Comparison of ENCODE assay signal across 8 cellular contexts in the genomic region with DNA sequence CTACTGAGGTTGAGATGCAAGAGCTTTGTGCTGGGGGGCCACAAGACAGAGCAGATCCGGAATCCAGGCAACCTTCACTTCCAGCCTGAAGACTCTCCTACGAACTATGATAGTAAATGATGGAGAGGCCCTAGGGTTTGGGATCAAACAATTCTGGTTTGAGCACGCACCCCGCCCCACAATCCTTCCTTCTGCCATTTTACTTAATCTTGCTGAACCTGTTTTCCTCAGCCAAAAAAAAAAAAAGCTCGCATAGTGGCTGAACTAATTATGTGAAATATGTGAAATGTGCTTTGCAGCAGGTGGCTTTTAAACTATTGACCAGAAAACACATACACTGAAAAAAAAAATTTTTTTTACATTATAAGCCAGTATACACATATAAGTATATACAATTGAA. TPM values are rescaled to one million over a fixed set of nuclear protein-coding genes. Genes with fewer than 3 reads are reported as not detected.
DNase-seq lines count a peak whose midpoint lies in the region; ATAC-seq and TF ChIP-seq lines count a peak whose summit lies in the region.

No MANE protein-coding gene starts in this region.

- POLR2A ChIA-PET in naive thymus-derived CD4-positive, alpha-beta T cell (lab: Charles Lee) = interaction anchor here (2.9 to 6.8 kb wide), 2 partner anchors 16 to 121 kb away, joined by 17 to 65 read pairs; a partner anchor contains a TSS

- DNase-seq in AG10803 (ENCODE audit: low read depth) = no peak
- no peak for DNase-seq in Jurkat, Clone E6-1 (ENCODE audit: low read depth, low spot score)
- no peak for DNase-seq in chondrocyte (ENCODE audit: low spot score)
- no peak for DNase-seq in naive thymus-derived CD4-positive, alpha-beta T cell
- no peak for DNase-seq in AG08395 (ENCODE audit: low spot score)
- no peak for DNase-seq in CD14-positive monocyte (ENCODE audit: low spot score)

- H3K9me3 ChIP-seq in naive thymus-derived CD4-positive, alpha-beta T cell (ENCODE audit: control insufficient read depth in 2 of 3, low read length in 3 of 3) = no peaks in the 10 kb centered on the region

- peaks cover 0 to 8% (median 0%) of the 10 kb centered on the region in 3 experiments for H3K36me3 ChIP-seq in naive thymus-derived CD4-positive, alpha-beta T cell (ENCODE audit: control insufficient read depth in 2 of 3, insufficient read depth in 3 of 3, low read length in 3 of 3)

- H3K4me3 Mint-ChIP-seq in chondrocyte (ENCODE audit: unreplicated experiment) = peak overlapping the region; percentile 99
- H3K4me3 Mint-ChIP-seq in naive thymus-derived CD4-positive, alpha-beta T cell = peak overlapping the region; percentile 62 to 100 (median 98)
- peak overlapping the region in 1 of 2 donors; percentile 99 for H3K4me3 Mint-ChIP-seq in CD14-positive monocyte

- H3K4me3 ChIP-seq in AG10803 (ENCODE audit: low read length) = peak overlapping the region; percentile 99
- H3K4me3 ChIP-seq in Jurkat, Clone E6-1 (ENCODE audit: low read length) = peak overlapping the region; percentile 91
- H3K4me3 ChIP-seq in naive thymus-derived CD4-positive, alpha-beta T cell (ENCODE audit: low read length) = peak overlapping the region; percentile 97

- no peaks in the 10 kb centered on the region for H3K27me3 Mint-ChIP-seq in chondrocyte (ENCODE audit: low read depth)
- no peaks in the 10 kb centered on the region for H3K27me3 Mint-ChIP-seq in naive thymus-derived CD4-positive, alpha-beta T cell
- H3K27me3 Mint-ChIP-seq in CD14-positive monocyte (ENCODE audit: low read depth in 3 of 3) = no peaks in the 10 kb centered on the region

- peak overlapping the region; percentile 88 for H3K27ac ChIP-seq in naive thymus-derived CD4-positive, alpha-beta T cell (ENCODE audit: low read depth, low read length)

- intact Hi-C loops in naive thymus-derived CD4-positive, alpha-beta T cell (cut with micrococcal nuclease) = loop anchor here (1.0 to 10.0 kb wide), 14 partner anchors 17 to 1513 kb away; a partner anchor contains a TSS
- intact Hi-C loops in CD14-positive monocyte (cut with micrococcal nuclease) = loop anchor here (2.0 to 5.0 kb wide), 2 partner anchors 17 to 66 kb away; a partner anchor contains a TSS

- TF ChIP-seq CTCF in AG10803 (conservative IDR thresholded peaks at IDR 0.05; ENCODE audit: low read length) = no peak
- TF ChIP-seq CTCF in chondrocyte (IDR thresholded peaks at IDR 0.05) = no peak
- TF ChIP-seq CTCF in CD14-positive monocyte (IDR thresholded peaks at IDR 0.05) = no peak

- peaks cover 5 to 15% of the 10 kb centered on the region in 2 donors for H3K4me1 ChIP-seq in naive thymus-derived CD4-positive, alpha-beta T cell (ENCODE audit: control insufficient read depth in 2 of 2, insufficient read depth in 2 of 2, low read length in 2 of 2)

- no peak for ATAC-seq in naive thymus-derived CD4-positive, alpha-beta T cell
- ATAC-seq in GM19397 (IDR thresholded peaks at IDR 0.05; ENCODE audit: unreplicated experiment) = no peak
- no peak for ATAC-seq in HG03565 (IDR thresholded peaks at IDR 0.05; ENCODE audit: unreplicated experiment)

- H3K36me3 Mint-ChIP-seq in chondrocyte (ENCODE audit: low read depth) (no peaks in the 10 kb centered on the region), CD14-positive monocyte (peaks cover 4 to 13% of the 10 kb centered on the region in 2 donors)
- H3K36me3 Mint-ChIP-seq in naive thymus-derived CD4-positive, alpha-beta T cell = peaks cover 0 to 10% (median 0%) of the 10 kb centered on the region in 5 donors

- H3K4me1 Mint-ChIP-seq in chondrocyte (ENCODE audit: low read depth) = peaks cover 30% of the 10 kb centered on the region
- H3K4me1 Mint-ChIP-seq in naive thymus-derived CD4-positive, alpha-beta T cell = peaks cover 20 to 41% (median 34%) of the 10 kb centered on the region in 7 donors
- H3K4me1 Mint-ChIP-seq in CD14-positive monocyte = peaks cover 21% of the 10 kb centered on the region

- CTCF ChIA-PET in naive thymus-derived CD4-positive, alpha-beta T cell (lab: Charles Lee) = no interaction called here

- H3K27me3 ChIP-seq in naive thymus-derived CD4-positive, alpha-beta T cell (ENCODE audit: control insufficient read depth in 2 of 2, insufficient read depth in 2 of 2, low read length in 2 of 2) = no peaks in the 10 kb centered on the region

- H3K9me3 Mint-ChIP-seq in chondrocyte (ENCODE audit: low read depth) (no peaks in the 10 kb centered on the region), CD14-positive monocyte (no peaks in the 10 kb centered on the region)
- H3K9me3 Mint-ChIP-seq in naive thymus-derived CD4-positive, alpha-beta T cell = peaks cover 0 to 4% (median 0%) of the 10 kb centered on the region in 11 donors

- H3K27ac Mint-ChIP-seq in chondrocyte (ENCODE audit: unreplicated experiment) (peak overlapping the region; percentile 100), CD14-positive monocyte (peak overlapping the region in 2 of 7 donors; percentile 42 to 99)
- H3K27ac Mint-ChIP-seq in naive thymus-derived CD4-positive, alpha-beta T cell = peak overlapping the region in 5 of 9 donors; percentile 38 to 99 (median 98)

RNA-seq across cellular contexts. Expression of a gene that starts 0.7 kb away (rescaled TPM):
- 31.9 TPM for polyA plus RNA-seq in Jurkat, Clone E6-1 (2012; ENCODE audit: insufficient read depth, insufficient read length)
- total RNA-seq in chondrocyte = 17.9 to 27.4 TPM (median 24.0 TPM) in 3 replicates
- 100 to 1,000 TPM in 2 of 5 experiments, 10 to 100 TPM in 3; 50.4 to 156 (median 95.6) TPM for total RNA-seq in naive thymus-derived CD4-positive, alpha-beta T cell
- polyA plus RNA-seq in naive thymus-derived CD4-positive, alpha-beta T cell = 10 to 100 TPM; 52.3 to 76.1 TPM
- polyA plus RNA-seq in CD14-positive monocyte = 10 to 100 TPM; 19.1 to 24.0 TPM

RNA-seq across cellular contexts. Expression of a gene that starts 17.0 kb away (rescaled TPM):
- polyA plus RNA-seq in Jurkat, Clone E6-1 (2012; ENCODE audit: insufficient read depth, insufficient read length) = 158 TPM
- 47.5 to 56.9 TPM (median 56.2 TPM) in 3 replicates for total RNA-seq in chondrocyte
- 10 to 100 TPM; 47.4 to 95.4 (median 54.6) TPM for total RNA-seq in naive thymus-derived CD4-positive, alpha-beta T cell
- polyA plus RNA-seq in naive thymus-derived CD4-positive, alpha-beta T cell = 10 to 100 TPM; 27.3 to 39.6 TPM
- 10 to 100 TPM; 19.3 to 20.1 TPM for polyA plus RNA-seq in CD14-positive monocyte

RNA-seq across cellular contexts. Expression of a gene that starts 23.0 kb away (rescaled TPM):
- 1.3 TPM for polyA plus RNA-seq in Jurkat, Clone E6-1 (2012; ENCODE audit: insufficient read depth, insufficient read length)
- total RNA-seq in chondrocyte = 0.25 to 0.92 TPM in 2 of 3 replicates, not detected in the other
- total RNA-seq in naive thymus-derived CD4-positive, alpha-beta T cell = not detected
- 1 to 10 TPM; 1.6 to 2.0 TPM for polyA plus RNA-seq in naive thymus-derived CD4-positive, alpha-beta T cell
- under 1 TPM; 0.19 to 0.24 TPM for polyA plus RNA-seq in CD14-positive monocyte

RNA-seq across cellular contexts. Expression of a gene that starts 45.0 kb away (rescaled TPM):
- polyA plus RNA-seq in Jurkat, Clone E6-1 (2012; ENCODE audit: insufficient read depth, insufficient read length) = not detected
- not detected in 3 replicates for total RNA-seq in chondrocyte
- not detected for total RNA-seq in naive thymus-derived CD4-positive, alpha-beta T cell
- polyA plus RNA-seq in naive thymus-derived CD4-positive, alpha-beta T cell = not detected
- not detected for polyA plus RNA-seq in CD14-positive monocyte
